14 cellular contexts compared by ENCODE assay signal in genomic region chr12:108653082-108653516, GRCh38. TPM values are rescaled to one million over a fixed set of nuclear protein-coding genes. Genes with fewer than 3 reads are reported as not detected.
DNase-seq lines count a peak whose midpoint lies in the region; ATAC-seq and TF ChIP-seq lines count a peak whose summit lies in the region.
"Had no signal": no experiment of that assay in that cellular context is flagged by ENCODE, and none has a peak within 500 bp of the region (broad histone marks: within the 10 kb centered on the region; RNA-seq: fewer than 3 reads in every experiment).

No MANE protein-coding gene starts in this region.

- TF ChIP-seq CTCF in right atrium auricular region (IDR thresholded peaks at IDR 0.05) (no peak), WTC11 (IDR thresholded peaks at IDR 0.05) (no peak), body of pancreas (IDR thresholded peaks at IDR 0.05) (no peak)

- CTCF ChIA-PET in WTC11 (lab: Charles Lee), result interaction anchor here (0.7 to 1.7 kb wide), 5 partner anchors 11 to 298 kb away, joined by 3 to 12 read pairs (median 3); no protein-coding TSS in a partner anchor

- peaks cover 58% of the 10 kb centered on the region for H3K36me3 Mint-ChIP-seq in WTC11
- H3K36me3 Mint-ChIP-seq in stimulated activated memory B cell treated with anti-CD40 and anti-IgM and Interleukin-4, amounts not matched to agents 10 μg/mL and 1 μg/mL and 100 μg/mL, for 72 hours, result peaks cover 60% of the 10 kb centered on the region

- H3K27me3 Mint-ChIP-seq in WTC11 (ENCODE audit: low read depth), result peaks cover 5% of the 10 kb centered on the region; the same call in 1 of the 2 replicates
- H3K27me3 Mint-ChIP-seq in stimulated activated memory B cell treated with anti-CD40 and anti-IgM and Interleukin-4, amounts not matched to agents 10 μg/mL and 1 μg/mL and 100 μg/mL, for 72 hours, result no peaks in the 10 kb centered on the region

- H3K9me3 ChIP-seq in right atrium auricular region, result no peaks in the 10 kb centered on the region
- no peaks in the 10 kb centered on the region for H3K9me3 ChIP-seq in body of pancreas
- H3K9me3 ChIP-seq: prostate gland, tibial artery had no signal

- H3K27ac ChIP-seq in right atrium auricular region, result peak overlapping the region; percentile 22 to 79
- no peak overlapping the region for H3K27ac ChIP-seq in body of pancreas
- H3K27ac ChIP-seq: prostate gland, tibial artery had no signal

- intact Hi-C loops in left cardiac atrium (cut with DNase I) (no loop called here), body of pancreas (cut with DNase I) (no loop called here)

- no peak overlapping the region for H3K4me3 ChIP-seq in right atrium auricular region
- H3K4me3 ChIP-seq in body of pancreas, result no peak overlapping the region
- H3K4me3 ChIP-seq: prostate gland, tibial artery had no signal

- DNase-seq in right atrium auricular region (ENCODE audit: low spot score), result no peak
- DNase-seq in left cardiac atrium, result no peak
- DNase-seq in NCI-H1105 (lab: John Stamatoyannopoulos, UW), result peak; percentile 55
- no peak for DNase-seq in WTC11 (ENCODE audit: low spot score)
- DNase-seq in body of pancreas, result no peak
- DNase-seq in stimulated activated CD4-positive, alpha-beta T cell treated with anti-CD3 and anti-CD28 coated beads, Interleukin-4, amount 100 ng/mL, for 1 hour, result no peak
- DNase-seq: activated CD4-positive, alpha-beta T cell treated with anti-CD3 and anti-CD28 coated beads for 1 hour; hypothalamus; T-helper 1 cell; tibial artery had no signal

- ATAC-seq in left cardiac atrium, result no peak
- ATAC-seq in WTC11, result peak; percentile 57
- peak; percentile 43 for ATAC-seq in stimulated activated memory B cell treated with anti-CD40 and anti-IgM and Interleukin-4, amounts not matched to agents 10 μg/mL and 1 μg/mL and 100 μg/mL, for 72 hours
- ATAC-seq in body of pancreas, result no peak
- no peak for ATAC-seq in HG03135 (IDR thresholded peaks at IDR 0.05; ENCODE audit: unreplicated experiment)
- ATAC-seq: left lobe of liver had no signal

- no peaks in the 10 kb centered on the region for H3K27me3 ChIP-seq in right atrium auricular region
- no peaks in the 10 kb centered on the region for H3K27me3 ChIP-seq in body of pancreas
- H3K27me3 ChIP-seq: tibial artery had no signal

- peaks cover 22% of the 10 kb centered on the region for H3K4me1 Mint-ChIP-seq in WTC11
- H3K4me1 Mint-ChIP-seq in stimulated activated memory B cell treated with anti-CD40 and anti-IgM and Interleukin-4, amounts not matched to agents 10 μg/mL and 1 μg/mL and 100 μg/mL, for 72 hours, result peaks cover 26% of the 10 kb centered on the region

- POLR2A ChIA-PET in WTC11 (lab: Charles Lee), result no interaction called here

- peaks cover 55% of the 10 kb centered on the region for H3K36me3 ChIP-seq in right atrium auricular region
- H3K36me3 ChIP-seq in body of pancreas (replicated peaks in 1 of 2; ENCODE audit: insufficient read depth in 1 of 2, low read depth in 2 of 2), result peaks cover 0 to 10% of the 10 kb centered on the region in 2 donors
- H3K36me3 ChIP-seq: prostate gland had no signal

- H3K4me3 Mint-ChIP-seq in WTC11, result no peak overlapping the region
- no peak overlapping the region for H3K4me3 Mint-ChIP-seq in stimulated activated memory B cell treated with anti-CD40 and anti-IgM and Interleukin-4, amounts not matched to agents 10 μg/mL and 1 μg/mL and 100 μg/mL, for 72 hours

- no peak for TF ChIP-seq POLR2A in body of pancreas (IDR thresholded peaks at IDR 0.05)

- H3K4me1 ChIP-seq in right atrium auricular region (peaks cover 0 to 30% of the 10 kb centered on the region in 2 donors), body of pancreas (no peaks in the 10 kb centered on the region)
- H3K4me1 ChIP-seq: prostate gland had no signal

- H3K9me3 Mint-ChIP-seq in WTC11, result no peaks in the 10 kb centered on the region; the same call in 1 of the 2 replicates
- no peaks in the 10 kb centered on the region for H3K9me3 Mint-ChIP-seq in stimulated activated memory B cell treated with anti-CD40 and anti-IgM and Interleukin-4, amounts not matched to agents 10 μg/mL and 1 μg/mL and 100 μg/mL, for 72 hours

- H3K27ac Mint-ChIP-seq in WTC11, result peak overlapping the region; percentile 69
- H3K27ac Mint-ChIP-seq in stimulated activated memory B cell treated with anti-CD40 and anti-IgM and Interleukin-4, amounts not matched to agents 10 μg/mL and 1 μg/mL and 100 μg/mL, for 72 hours, result peak overlapping the region; percentile 74

TF ChIP-seq in WTC11, 78 proteins besides CTCF, POLR2A, EP300 and RAD21 (continues in another document):
- TF ChIP-seq STAT6 (CRISPR knock-in tag; conservative IDR thresholded peaks at IDR 0.05; ENCODE audit: low read depth) (no peak), MYBL2 (CRISPR knock-in tag; IDR thresholded peaks at IDR 0.05) (no peak), GTF2I (CRISPR knock-in tag; conservative IDR thresholded peaks at IDR 0.05) (no peak), EMX1 (CRISPR knock-in tag; IDR thresholded peaks at IDR 0.05) (no peak), TEAD4 (CRISPR knock-in tag; IDR thresholded peaks at IDR 0.05) (no peak), CREB1 (CRISPR knock-in tag; IDR thresholded peaks at IDR 0.05) (no peak), RELA (CRISPR knock-in tag; IDR thresholded peaks at IDR 0.05; ENCODE audit: borderline replicate concordance) (no peak), FOXP1 (CRISPR knock-in tag; IDR thresholded peaks at IDR 0.05; ENCODE audit: borderline replicate concordance) (no peak), NR3C1 (CRISPR knock-in tag; conservative IDR thresholded peaks at IDR 0.05; ENCODE audit: low read depth) (no peak), ARID4B (CRISPR knock-in tag; IDR thresholded peaks at IDR 0.05; ENCODE audit: borderline replicate concordance) (no peak), ZNF263 (CRISPR knock-in tag; IDR thresholded peaks at IDR 0.05; ENCODE audit: low read depth) (no peak), E2F1 (CRISPR knock-in tag; IDR thresholded peaks at IDR 0.05) (no peak)

RNA-seq across cellular contexts. Expression of gene SELPLG, which starts 19.4 kb away (rescaled TPM):
- total RNA-seq in right atrium auricular region (1 to 10 TPM; 3.7 to 7.7 TPM), left cardiac atrium (10 to 100 TPM in 1 of 2 donors, 1 to 10 TPM in 1; 4.5 to 12.5 TPM), WTC11 (2021) (0.18 to 0.46 TPM (median 0.21 TPM) in 3 replicates), body of pancreas (1 to 10 TPM in 1 of 2 donors, under 1 TPM in 1; 0.66 to 2.3 TPM)

RNA-seq across cellular contexts. Expression of gene TMEM119, which starts 55.2 kb away (rescaled TPM):
- total RNA-seq in right atrium auricular region, result 1 to 10 TPM; 1.8 to 5.5 TPM
- 1 to 10 TPM; 3.0 to 4.3 TPM for total RNA-seq in left cardiac atrium
- total RNA-seq in WTC11 (2021), result 0.16 to 0.25 TPM (median 0.20 TPM) in 3 replicates
- 1 to 10 TPM; 5.9 to 6.5 TPM for total RNA-seq in body of pancreas

Comparison
In these comparisons a context has a peak if more than half of its experiments do, and no peak if none do; other contexts are left out.
1. H3K27ac ChIP-seq: peak in right atrium auricular region (2 of 2); none in body of pancreas (0 of 4).
2. ATAC-seq: peak in WTC11 (single experiment) and stimulated activated memory B cell treated with anti-CD40 and anti-IgM and Interleukin-4, amounts not matched to agents 10 μg/mL and 1 μg/mL and 100 μg/mL, for 72 hours (single experiment); none in left cardiac atrium (0 of 2), body of pancreas (single experiment) and HG03135 (single experiment).